9 cellular contexts compared by ENCODE assay signal in genomic region chr5:119353686-119354366, GRCh38.
DNase-seq lines count a peak whose midpoint lies in the region; ATAC-seq and TF ChIP-seq lines count a peak whose summit lies in the region.
"Had no signal": no experiment of that assay in that cellular context is flagged by ENCODE, and none has a peak within 500 bp of the region (broad histone marks: within the 10 kb centered on the region; RNA-seq: fewer than 3 reads in every experiment).

No MANE protein-coding gene starts in this region.

- peaks cover 3% of the 10 kb centered on the region; the same call in 1 of the 2 replicates for H3K36me3 ChIP-seq in DOHH2 (ENCODE audit: control insufficient read depth, low read length)
- H3K36me3 ChIP-seq: cardiac muscle cell had no signal

- H3K4me1 Mint-ChIP-seq in activated naive CD8-positive, alpha-beta T cell treated with anti-CD3 and anti-CD28 coated beads, Interleukin-2, amount 50 U/mL, for 24 hours, result peaks cover 84% of the 10 kb centered on the region

- peak overlapping the region; percentile 95 for H3K4me3 Mint-ChIP-seq in activated naive CD8-positive, alpha-beta T cell treated with anti-CD3 and anti-CD28 coated beads, Interleukin-2, amount 50 U/mL, for 24 hours

- TF ChIP-seq CTCF in DOHH2 (IDR thresholded peaks at IDR 0.05; ENCODE audit: low read depth, low read length, poor library complexity, severe bottlenecking), result no peak

- H3K36me3 Mint-ChIP-seq in activated naive CD8-positive, alpha-beta T cell treated with anti-CD3 and anti-CD28 coated beads, Interleukin-2, amount 50 U/mL, for 24 hours (ENCODE audit: low read depth), result peaks cover 40% of the 10 kb centered on the region

- no peaks in the 10 kb centered on the region for H3K9me3 Mint-ChIP-seq in activated naive CD8-positive, alpha-beta T cell treated with anti-CD3 and anti-CD28 coated beads, Interleukin-2, amount 50 U/mL, for 24 hours

- no peaks in the 10 kb centered on the region for H3K9me2 ChIP-seq in DOHH2 (replicated peaks; ENCODE audit: control insufficient read depth, low read length)

- H3F3A ChIP-seq in DOHH2 (ENCODE audit: control insufficient read depth, insufficient read depth), result peaks cover 29% of the 10 kb centered on the region

- DNase-seq in activated naive CD8-positive, alpha-beta T cell treated with anti-CD3 and anti-CD28 coated beads, Interleukin-2, amount 50 U/mL, for 24 hours, result no peak
- DNase-seq in NK-92 (lab: John Stamatoyannopoulos, UW; ENCODE audit: unreplicated experiment) (no peak), globus pallidus (ENCODE audit: low spot score) (no peak), foreskin melanocyte (no peak), NCI-H1048 (lab: John Stamatoyannopoulos, UW) (no peak)

- peak overlapping the region; percentile 77 for H3K4me3 ChIP-seq in DOHH2 (ENCODE audit: low read length)
- H3K4me3 ChIP-seq: cardiac muscle cell had no signal

- H4K20me1 ChIP-seq in DOHH2 (ENCODE audit: control insufficient read depth, insufficient read depth, low read depth, low read length), result 0 out of 2 replicates have a peak, but pooled peaks cover 13% of the 10 kb centered on the region

- H3K9me3 ChIP-seq in DOHH2 (ENCODE audit: control insufficient read depth, insufficient read depth, low read length), result no peaks in the 10 kb centered on the region

- ATAC-seq in GM19438 (IDR thresholded peaks at IDR 0.05; ENCODE audit: low read depth, unreplicated experiment) (peak; percentile 63), HG03135 (IDR thresholded peaks at IDR 0.05; ENCODE audit: unreplicated experiment) (peak; percentile 53)
- peak; percentile 75 for ATAC-seq in activated naive CD8-positive, alpha-beta T cell treated with anti-CD3 and anti-CD28 coated beads, Interleukin-2, amount 50 U/mL, for 24 hours

- peak overlapping the region; percentile 83 for H3K27ac Mint-ChIP-seq in activated naive CD8-positive, alpha-beta T cell treated with anti-CD3 and anti-CD28 coated beads, Interleukin-2, amount 50 U/mL, for 24 hours

- H3K27ac ChIP-seq in DOHH2 (ENCODE audit: low read depth, low read length), result peak overlapping the region; percentile 86
- H3K27ac ChIP-seq: cardiac muscle cell had no signal

- peak overlapping the region; percentile 98 for H3K4me2 ChIP-seq in DOHH2 (ENCODE audit: low read length)

- H3K27me3 Mint-ChIP-seq in activated naive CD8-positive, alpha-beta T cell treated with anti-CD3 and anti-CD28 coated beads, Interleukin-2, amount 50 U/mL, for 24 hours, result no peaks in the 10 kb centered on the region

- peaks cover 94% of the 10 kb centered on the region for H3K4me1 ChIP-seq in DOHH2 (ENCODE audit: control insufficient read depth, low read length)

- peaks cover 6% of the 10 kb centered on the region; the same call in 1 of the 2 replicates for H3K27me3 ChIP-seq in DOHH2 (ENCODE audit: control insufficient read depth, low read length)
- H3K27me3 ChIP-seq: cardiac muscle cell had no signal

- H3K79me2 ChIP-seq in DOHH2 (ENCODE audit: control insufficient read depth, low read length), result peaks cover 53% of the 10 kb centered on the region
